ENCODE assay signal across 12 cellular contexts in genomic region chr17:48720263-48721008, GRCh38. TPM values are rescaled to one million over a fixed set of nuclear protein-coding genes. Genes with fewer than 3 reads are reported as not detected.
DNase-seq lines count a peak whose midpoint lies in the region; ATAC-seq and TF ChIP-seq lines count a peak whose summit lies in the region.
"Had no signal": no experiment of that assay in that cellular context is flagged by ENCODE, and none has a peak within 500 bp of the region (broad histone marks: within the 10 kb centered on the region; RNA-seq: fewer than 3 reads in every experiment).

No MANE protein-coding gene starts in this region.

- POLR2A ChIA-PET in activated B cell treated with CpG ODN at 0.5 μM for 24 hours (lab: Charles Lee): no interaction called here
- POLR2A ChIA-PET in HEK293T (lab: Yijun Ruan, JAX): interaction anchor here (0.7 to 4.9 kb wide), 8 partner anchors 8 to 779 kb away, joined by 3 to 58 read pairs (median 3); partner anchors contain the start of genes HOXB13 and PNPO

- H3K27ac ChIP-seq in C4-2B: peak overlapping the region; percentile 98
- no peak overlapping the region for H3K27ac ChIP-seq in HUES48 (ENCODE audit: low read depth, low read length)
- H3K27ac ChIP-seq in hepatocyte: no peak overlapping the region
- no peak overlapping the region for H3K27ac ChIP-seq in left lung
- H3K27ac ChIP-seq: gastrocnemius medialis had no signal

- H3K27me3 ChIP-seq in HUES48 (ENCODE audit: control insufficient read depth, insufficient read depth, low read length) (peaks cover 100% of the 10 kb centered on the region), hepatocyte (peaks cover 97% of the 10 kb centered on the region), left lung (peaks cover 99 to 100% of the 10 kb centered on the region in 2 donors)

- peaks cover 1% of the 10 kb centered on the region for H3K36me3 Mint-ChIP-seq in activated B cell treated with CpG ODN at 0.5 μM for 24 hours (ENCODE audit: low read depth)

- peak overlapping the region; percentile 70 for H3K27ac Mint-ChIP-seq in activated B cell treated with CpG ODN at 0.5 μM for 24 hours

- 20% methylated on average over 11 of the region's 11 CpGs for WGBS in hepatocyte (ENCODE audit: low lambda C conversion rate, missing lambda C conversion rate)

- H3K9ac ChIP-seq in HUES48 (ENCODE audit: low read depth, low read length): no peak overlapping the region

- peaks cover 5% of the 10 kb centered on the region for H3K9me3 Mint-ChIP-seq in activated B cell treated with CpG ODN at 0.5 μM for 24 hours

- no peaks in the 10 kb centered on the region for H3K9me2 ChIP-seq in hepatocyte (replicated peaks; ENCODE audit: insufficient read depth)

- intact Hi-C loops in activated B cell treated with CpG ODN at 0.5 μM for 24 hours (cut with micrococcal nuclease) (no loop called here), mucosa of descending colon (cut with DNase I, micrococcal nuclease) (loop anchor here (5.0 kb wide), 2 partner anchors 72 to 82 kb away; no protein-coding TSS in a partner anchor), left lung (cut with DNase I) (loop anchor here in 1 of 2 donors (10.0 kb wide), 1 partner anchor 74 kb away; no protein-coding TSS in a partner anchor)

- DNase-seq in activated B cell treated with CpG ODN at 0.5 μM for 24 hours: no peak
- peak in 1 of 3 donors; percentile 45 for DNase-seq in mucosa of descending colon
- DNase-seq in NOMO-1 treated with dmso at 0.1 percent for 144 hours (lab: John Stamatoyannopoulos, UW; ENCODE audit: unreplicated experiment): no peak
- DNase-seq in HEK293T (ENCODE audit: extremely low spot score): no peak
- DNase-seq in hepatocyte (ENCODE audit: low spot score): no peak
- DNase-seq in left lung: no peak
- DNase-seq: gastrocnemius medialis, kidney glomerular epithelial cell, T1000 had no signal

- CTCF ChIA-PET in activated B cell treated with CpG ODN at 0.5 μM for 24 hours (lab: Charles Lee) (no interaction called here), HEK293T (lab: Yijun Ruan, JAX) (interaction anchor here (0.6 to 1.7 kb wide), 4 partner anchors 16 to 70 kb away, joined by 3 to 6 read pairs (median 4); no protein-coding TSS in a partner anchor)

- H3K79me2 ChIP-seq in hepatocyte: no peaks in the 10 kb centered on the region

- H3K4me2 ChIP-seq in hepatocyte: no peak overlapping the region

- H3K27me3 Mint-ChIP-seq in activated B cell treated with CpG ODN at 0.5 μM for 24 hours: peaks cover 72% of the 10 kb centered on the region

- H3K9me3 ChIP-seq in HUES48 (ENCODE audit: control insufficient read depth, insufficient read depth, low read length): no peaks in the 10 kb centered on the region; the same call in 1 of the 2 replicates
- H3K9me3 ChIP-seq in mucosa of descending colon: no peaks in the 10 kb centered on the region
- no peaks in the 10 kb centered on the region for H3K9me3 ChIP-seq in hepatocyte (ENCODE audit: low read depth)
- no peaks in the 10 kb centered on the region for H3K9me3 ChIP-seq in left lung
- H3K9me3 ChIP-seq: gastrocnemius medialis had no signal

- H3K4me1 ChIP-seq in HUES48 (ENCODE audit: control insufficient read depth, insufficient read depth, low read length): peaks cover 51% of the 10 kb centered on the region
- peaks cover 22% of the 10 kb centered on the region for H3K4me1 ChIP-seq in mucosa of descending colon (ENCODE audit: low read depth)
- H3K4me1 ChIP-seq in hepatocyte (ENCODE audit: insufficient read depth): peaks cover 14% of the 10 kb centered on the region
- H3K4me1 ChIP-seq in left lung: peaks cover 9 to 34% of the 10 kb centered on the region in 2 donors

- no peak for ATAC-seq in activated B cell treated with CpG ODN at 0.5 μM for 24 hours (ENCODE audit: low read depth)
- peak; percentile 6 for ATAC-seq in mucosa of descending colon
- ATAC-seq in left lung: no peak
- ATAC-seq: gastrocnemius medialis, K562 had no signal

- H3K36me3 ChIP-seq in HUES48 (ENCODE audit: control insufficient read depth, insufficient read depth, low read length): no peaks in the 10 kb centered on the region
- H3K36me3 ChIP-seq in mucosa of descending colon (ENCODE audit: low read depth): no peaks in the 10 kb centered on the region
- no peaks in the 10 kb centered on the region for H3K36me3 ChIP-seq in hepatocyte (replicated peaks; ENCODE audit: insufficient read depth, low read depth)
- no peaks in the 10 kb centered on the region for H3K36me3 ChIP-seq in left lung
- H3K36me3 ChIP-seq: gastrocnemius medialis had no signal

- H3K4me3 Mint-ChIP-seq in activated B cell treated with CpG ODN at 0.5 μM for 24 hours: no peak overlapping the region

- H3K4me1 Mint-ChIP-seq in activated B cell treated with CpG ODN at 0.5 μM for 24 hours: peaks cover 34% of the 10 kb centered on the region

- peak overlapping the region; percentile 6; the same call in 1 of the 2 replicates for H3K4me3 ChIP-seq in HUES48 (ENCODE audit: low read depth, low read length)
- H3K4me3 ChIP-seq in mucosa of descending colon: no peak overlapping the region
- no peak overlapping the region for H3K4me3 ChIP-seq in hepatocyte
- no peak overlapping the region for H3K4me3 ChIP-seq in left lung
- H3K4me3 ChIP-seq: K562 had no signal

- no peaks in the 10 kb centered on the region for H4K20me1 ChIP-seq in hepatocyte (ENCODE audit: insufficient read depth, poor library complexity, severe bottlenecking)

- no peak overlapping the region for H2AFZ ChIP-seq in hepatocyte

- TF ChIP-seq CTCF in C4-2B (conservative IDR thresholded peaks at IDR 0.05) (no peak), activated B cell treated with CpG ODN at 0.5 μM for 24 hours (IDR thresholded peaks at IDR 0.05) (no peak), mucosa of descending colon (IDR thresholded peaks at IDR 0.05) (no peak), hepatocyte (IDR thresholded peaks at IDR 0.05; ENCODE audit: poor library complexity) (no peak), left lung (IDR thresholded peaks at IDR 0.05) (no peak)

TF ChIP-seq in HEK293T, 16 proteins besides CTCF, POLR2A, EP300 and RAD21:
- TF ChIP-seq FOXM1 (IDR thresholded peaks at IDR 0.05; ENCODE audit: borderline replicate concordance) (no peak), ARNT (IDR thresholded peaks at IDR 0.05) (no peak), FOXK2 (IDR thresholded peaks at IDR 0.05) (no peak), ZNF384 (IDR thresholded peaks at IDR 0.05) (no peak), SP1 (IDR thresholded peaks at IDR 0.05) (no peak), BHLHE40 (IDR thresholded peaks at IDR 0.05; ENCODE audit: borderline replicate concordance) (no peak), LEF1 (IDR thresholded peaks at IDR 0.05; ENCODE audit: borderline replicate concordance) (no peak), PKNOX1 (IDR thresholded peaks at IDR 0.05) (no peak), FOXA1 (IDR thresholded peaks at IDR 0.05) (no peak), NFRKB (IDR thresholded peaks at IDR 0.05) (no peak), ELF4 (IDR thresholded peaks at IDR 0.05) (no peak), CTBP1 (IDR thresholded peaks at IDR 0.05; ENCODE audit: borderline replicate concordance) (no peak), TARDBP (IDR thresholded peaks at IDR 0.05) (no peak), SUZ12 (IDR thresholded peaks at IDR 0.05) (no peak), L3MBTL2 (conservative IDR thresholded peaks at IDR 0.05) (no peak), HDGF (IDR thresholded peaks at IDR 0.05; ENCODE audit: borderline replicate concordance) (no peak)

RNA-seq across cellular contexts. Expression of gene PRAC1, which starts 1.9 kb away (rescaled TPM):
- total RNA-seq in activated B cell treated with CpG ODN at 0.5 μM for 24 hours (not detected in 2 replicates), mucosa of descending colon (100 to 1,000 TPM in 2 of 3 donors, 10 to 100 TPM in 1; 32.2 to 180 (median 137) TPM), hepatocyte (not detected in 2 replicates), left lung (not detected)
- polyA plus RNA-seq in hepatocyte: not detected in 2 replicates
- total RNA-seq: gastrocnemius medialis, K562 had no signal
- polyA plus RNA-seq: K562 had no signal

RNA-seq across cellular contexts. Expression of gene PRAC2, which starts 2.5 kb away (rescaled TPM):
- total RNA-seq in activated B cell treated with CpG ODN at 0.5 μM for 24 hours: not detected in 2 replicates
- 10 to 100 TPM in 2 of 3 donors, 1 to 10 TPM in 1; 6.6 to 24.0 (median 12.4) TPM for total RNA-seq in mucosa of descending colon
- total RNA-seq in hepatocyte: not detected in 2 replicates
- polyA plus RNA-seq in hepatocyte: 1.5 TPM in 1 of 2 replicates, not detected in the other
- not detected for total RNA-seq in left lung
- total RNA-seq: gastrocnemius medialis, K562 had no signal
- polyA plus RNA-seq: K562 had no signal

RNA-seq across cellular contexts. Expression of gene HOXB13, which starts 8.1 kb away (rescaled TPM):
- total RNA-seq in activated B cell treated with CpG ODN at 0.5 μM for 24 hours: not detected in 2 replicates
- total RNA-seq in mucosa of descending colon: 10 to 100 TPM; 12.2 to 65.4 (median 48.2) TPM
- 0.13 and 0.20 TPM in 2 replicates for total RNA-seq in hepatocyte
- polyA plus RNA-seq in hepatocyte: 0.28 and 0.40 TPM in 2 replicates
- total RNA-seq in left lung: not detected
- total RNA-seq: gastrocnemius medialis, K562 had no signal
- polyA plus RNA-seq: K562 had no signal

Comparison
In these comparisons a context has a peak if more than half of its experiments do, and no peak if none do; other contexts are left out.
1. RNA of gene PRAC1, which starts 1.9 kb away (total RNA-seq): 32.2 to 180 TPM in mucosa of descending colon; not detected in activated B cell treated with CpG ODN at 0.5 μM for 24 hours, not detected in hepatocyte and not detected in left lung; every median in the first group is over 10 times any median in the second.
2. RNA of gene HOXB13, which starts 8.1 kb away (total RNA-seq): 12.2 to 65.4 TPM in mucosa of descending colon; 0.13 to 0.20 TPM in hepatocyte, not detected in activated B cell treated with CpG ODN at 0.5 μM for 24 hours and not detected in left lung; every median in the first group is over 10 times any median in the second.